8 cellular contexts compared by ENCODE assay signal in the genomic region with DNA sequence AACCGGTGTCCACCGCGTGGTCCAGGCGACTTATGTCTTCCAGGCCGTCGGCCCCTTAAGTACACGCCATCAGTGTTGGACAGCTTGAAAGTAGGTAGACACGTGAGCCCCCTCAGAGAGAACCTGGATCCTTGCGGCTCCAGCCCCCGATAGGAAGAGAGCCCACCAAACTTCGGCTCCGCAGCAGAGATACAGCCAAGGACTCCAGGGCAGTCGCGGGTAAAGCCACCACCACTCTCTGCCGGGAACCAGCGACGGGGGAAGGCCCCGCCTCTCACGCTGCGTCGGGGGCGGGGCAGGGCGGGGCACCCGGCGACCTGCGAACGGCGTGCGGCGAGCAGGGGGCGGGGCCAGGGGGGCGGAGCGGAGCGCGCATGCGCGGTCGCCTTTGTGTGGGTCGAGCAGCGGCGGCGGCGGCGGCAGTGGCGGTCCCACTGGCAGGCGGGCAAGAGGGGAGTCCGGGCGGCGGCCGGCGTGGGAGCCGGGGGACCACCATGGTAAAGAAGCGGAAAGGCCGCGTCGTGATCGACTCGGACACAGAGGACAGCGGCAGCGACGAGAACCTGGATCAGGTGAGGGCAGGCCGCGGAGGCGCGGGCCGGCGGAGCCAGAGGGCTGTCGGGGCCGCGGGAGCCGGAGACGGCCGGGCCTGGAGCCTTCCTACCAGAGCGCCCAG. TPM values are rescaled to one million over a fixed set of nuclear protein-coding genes. Genes with fewer than 3 reads are reported as not detected.
DNase-seq lines count a peak whose midpoint lies in the region; ATAC-seq and TF ChIP-seq lines count a peak whose summit lies in the region.

TSS of gene RTF1 (plus strand) at position 354 of the 676 bp plus-strand sequence. CDS start at position 375, 21 bp downstream.

- H3K27ac Mint-ChIP-seq in IgD-negative memory B cell: peak within 1 kb of the TSS; percentile 93 to 98 (median 95)
- H3K27ac Mint-ChIP-seq in activated T-cell treated with anti-CD3 and anti-CD28 coated beads, Interleukin-2, amount 50 U/mL, for 24 hours: peak within 1 kb of the TSS; percentile 96

- no peaks in the 10 kb centered on the region for H3K9me3 ChIP-seq in mucosa of stomach (ENCODE audit: control insufficient read depth, low read length)

- no peaks in the 10 kb centered on the region for H3K9me3 Mint-ChIP-seq in IgD-negative memory B cell
- H3K9me3 Mint-ChIP-seq in activated T-cell treated with anti-CD3 and anti-CD28 coated beads, Interleukin-2, amount 50 U/mL, for 24 hours: no peaks in the 10 kb centered on the region

- peak; percentile 93 for DNase-seq in DMS 273 (lab: John Stamatoyannopoulos, UW; ENCODE audit: unreplicated experiment)
- peak; percentile 99 for DNase-seq in activated T-cell treated with anti-CD3 and anti-CD28 coated beads, Interleukin-2, amount 50 U/mL, for 24 hours
- peak; percentile 94 to 98 for DNase-seq in erythroblast (lab: John Stamatoyannopoulos, UW)
- DNase-seq in stimulated activated CD8-positive, alpha-beta memory T cell treated with anti-CD3 and anti-CD28 coated beads, Interleukin-4, amount 100 ng/mL, for 48 hours: peak; percentile 99

- H3K4me3 Mint-ChIP-seq in IgD-negative memory B cell: peak within 1 kb of the TSS; percentile 95 to 99 (median 98)
- peak within 1 kb of the TSS; percentile 93 for H3K4me3 Mint-ChIP-seq in activated T-cell treated with anti-CD3 and anti-CD28 coated beads, Interleukin-2, amount 50 U/mL, for 24 hours

- H3K4me3 ChIP-seq in mucosa of stomach (ENCODE audit: low read length): peak within 1 kb of the TSS; percentile 96

- no peaks in the 10 kb centered on the region for H3K27me3 ChIP-seq in mucosa of stomach (ENCODE audit: control insufficient read depth, insufficient read depth, low read length)

- H3K27me3 Mint-ChIP-seq in IgD-negative memory B cell: no peaks in the 10 kb centered on the region
- no peaks in the 10 kb centered on the region for H3K27me3 Mint-ChIP-seq in activated T-cell treated with anti-CD3 and anti-CD28 coated beads, Interleukin-2, amount 50 U/mL, for 24 hours

- peak; percentile 87 for ATAC-seq in GM21528 (IDR thresholded peaks at IDR 0.05; ENCODE audit: low FRiP score, unreplicated experiment)

- peaks cover 20 to 30% (median 28%) of the 10 kb centered on the region in 3 donors for H3K4me1 Mint-ChIP-seq in IgD-negative memory B cell
- H3K4me1 Mint-ChIP-seq in activated T-cell treated with anti-CD3 and anti-CD28 coated beads, Interleukin-2, amount 50 U/mL, for 24 hours (ENCODE audit: low read depth): peaks cover 45% of the 10 kb centered on the region

- H3K9ac ChIP-seq in mucosa of stomach (ENCODE audit: low read length): peak within 1 kb of the TSS; percentile 90

- H3K36me3 ChIP-seq in mucosa of stomach (ENCODE audit: control insufficient read depth, insufficient read depth, low read length): no peaks in the 10 kb centered on the region

- H3K36me3 Mint-ChIP-seq in IgD-negative memory B cell: peaks cover 3% of the 10 kb centered on the region
- peaks cover 20% of the 10 kb centered on the region for H3K36me3 Mint-ChIP-seq in activated T-cell treated with anti-CD3 and anti-CD28 coated beads, Interleukin-2, amount 50 U/mL, for 24 hours (ENCODE audit: low read depth)

- TF ChIP-seq POLR2A in erythroblast (IDR thresholded peaks at IDR 0.05; ENCODE audit: low read length): peak; percentile 57

- peaks cover 12% of the 10 kb centered on the region for H3K4me1 ChIP-seq in mucosa of stomach (ENCODE audit: control insufficient read depth, insufficient read depth, low read length)

TF ChIP-seq in PFSK-1, 5 proteins besides CTCF, POLR2A, EP300 and RAD21:
- TF ChIP-seq, protein P1, sequence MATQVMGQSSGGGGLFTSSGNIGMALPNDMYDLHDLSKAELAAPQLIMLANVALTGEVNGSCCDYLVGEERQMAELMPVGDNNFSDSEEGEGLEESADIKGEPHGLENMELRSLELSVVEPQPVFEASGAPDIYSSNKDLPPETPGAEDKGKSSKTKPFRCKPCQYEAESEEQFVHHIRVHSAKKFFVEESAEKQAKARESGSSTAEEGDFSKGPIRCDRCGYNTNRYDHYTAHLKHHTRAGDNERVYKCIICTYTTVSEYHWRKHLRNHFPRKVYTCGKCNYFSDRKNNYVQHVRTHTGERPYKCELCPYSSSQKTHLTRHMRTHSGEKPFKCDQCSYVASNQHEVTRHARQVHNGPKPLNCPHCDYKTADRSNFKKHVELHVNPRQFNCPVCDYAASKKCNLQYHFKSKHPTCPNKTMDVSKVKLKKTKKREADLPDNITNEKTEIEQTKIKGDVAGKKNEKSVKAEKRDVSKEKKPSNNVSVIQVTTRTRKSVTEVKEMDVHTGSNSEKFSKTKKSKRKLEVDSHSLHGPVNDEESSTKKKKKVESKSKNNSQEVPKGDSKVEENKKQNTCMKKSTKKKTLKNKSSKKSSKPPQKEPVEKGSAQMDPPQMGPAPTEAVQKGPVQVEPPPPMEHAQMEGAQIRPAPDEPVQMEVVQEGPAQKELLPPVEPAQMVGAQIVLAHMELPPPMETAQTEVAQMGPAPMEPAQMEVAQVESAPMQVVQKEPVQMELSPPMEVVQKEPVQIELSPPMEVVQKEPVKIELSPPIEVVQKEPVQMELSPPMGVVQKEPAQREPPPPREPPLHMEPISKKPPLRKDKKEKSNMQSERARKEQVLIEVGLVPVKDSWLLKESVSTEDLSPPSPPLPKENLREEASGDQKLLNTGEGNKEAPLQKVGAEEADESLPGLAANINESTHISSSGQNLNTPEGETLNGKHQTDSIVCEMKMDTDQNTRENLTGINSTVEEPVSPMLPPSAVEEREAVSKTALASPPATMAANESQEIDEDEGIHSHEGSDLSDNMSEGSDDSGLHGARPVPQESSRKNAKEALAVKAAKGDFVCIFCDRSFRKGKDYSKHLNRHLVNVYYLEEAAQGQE (IDR thresholded peaks at IDR 0.05; ENCODE audit: insufficient read depth in 1 of 2, low read depth in 2 of 2, low read length in 2 of 2): peak; percentile 46 to 59; a peak in 3 of 4 replicates
- peak; percentile 98 for TF ChIP-seq POLR2AphosphoS5 (IDR thresholded peaks at IDR 0.05; ENCODE audit: low read depth, low read length)
- peak; percentile 90 for TF ChIP-seq FOXP2 (optimal IDR thresholded peaks at IDR 0.05; ENCODE audit: borderline replicate concordance, extremely low read depth, extremely low read length, insufficient read depth)
- no peak for TF ChIP-seq SIN3A (IDR thresholded peaks at IDR 0.05; ENCODE audit: borderline replicate concordance, insufficient read depth, low read length)
- peak; percentile 97 for TF ChIP-seq TAF1 (IDR thresholded peaks at IDR 0.05; ENCODE audit: borderline replicate concordance, insufficient read depth, low read length)
TF ChIP-seq in PFSK-1: peak in this region for 4.

RNA-seq across cellular contexts. Expression of gene RTF1, which starts in this region (rescaled TPM):
- 39.2 TPM for polyA plus RNA-seq in IgD-negative memory B cell
- polyA plus RNA-seq in PFSK-1 (2012; ENCODE audit: insufficient read length, low read depth): 38.0 TPM

Comparison
In these comparisons a context has a peak if more than half of its experiments do, and no peak if none do; other contexts are left out.
1. Peak in every context shown above with its lines: DNase-seq, ATAC-seq and H3K4me3 ChIP-seq.